Comparison of ENCODE assay signal across 24 cellular contexts in the genomic region with DNA sequence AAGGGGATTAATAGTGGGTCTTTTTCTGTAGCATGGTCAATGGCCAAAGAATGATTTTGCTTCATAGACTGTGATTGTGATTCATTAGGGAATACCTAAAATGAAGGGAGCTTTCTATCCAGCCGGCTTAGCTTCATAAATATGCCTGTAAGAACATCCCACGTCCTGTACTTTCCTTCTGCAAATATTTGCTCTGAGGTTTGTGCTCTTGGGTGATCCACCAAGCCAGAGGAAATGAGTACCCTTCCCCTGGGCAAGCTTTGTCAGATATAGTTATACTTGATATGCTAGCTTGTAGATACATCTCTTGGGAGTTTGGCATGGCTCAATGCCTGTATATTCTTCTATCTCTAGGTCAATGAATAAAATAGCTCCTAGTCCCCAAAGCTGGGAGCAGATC. TPM values are rescaled to one million over a fixed set of nuclear protein-coding genes. Genes with fewer than 3 reads are reported as not detected.
DNase-seq lines count a peak whose midpoint lies in the region; ATAC-seq and TF ChIP-seq lines count a peak whose summit lies in the region.
"Had no signal": no experiment of that assay in that cellular context is flagged by ENCODE, and none has a peak within 500 bp of the region (broad histone marks: within the 10 kb centered on the region; RNA-seq: fewer than 3 reads in every experiment).

No MANE protein-coding gene starts in this region.

- no peak for TF ChIP-seq RAD21 in SK-N-SH (IDR thresholded peaks at IDR 0.05; ENCODE audit: low read length)

- intact Hi-C loops in mammary epithelial cell (cut with micrococcal nuclease) (no loop called here), MCF 10A (cut with micrococcal nuclease) (no loop called here)

- peaks cover 15% of the 10 kb centered on the region for H3F3A ChIP-seq in SK-N-SH (replicated peaks; ENCODE audit: insufficient read depth)

- H3K36me3 ChIP-seq in mammary epithelial cell (ENCODE audit: insufficient read depth, low read length), result no peaks in the 10 kb centered on the region
- no peaks in the 10 kb centered on the region for H3K36me3 ChIP-seq in Karpas-422 (ENCODE audit: insufficient read depth, low read length)
- H3K36me3 ChIP-seq in SK-N-SH (replicated peaks in 1 of 2; ENCODE audit: control insufficient read depth in 1 of 2, insufficient read depth in 2 of 2, low read length in 1 of 2), result no peaks in the 10 kb centered on the region

- POLR2A ChIA-PET in MCF 10A (lab: Yijun Ruan, JAX), result interaction anchor here (0.6 to 2.8 kb wide), 3 partner anchors 10 to 200 kb away, joined by 3 to 13 read pairs (median 3); no protein-coding TSS in a partner anchor
- POLR2A ChIA-PET in SK-N-SH (lab: Yijun Ruan, JAX), result no interaction called here

- TF ChIP-seq EP300 in SK-N-SH (IDR thresholded peaks at IDR 0.05; ENCODE audit: borderline replicate concordance in 1 of 2, low read depth in 1 of 2, low read length in 1 of 2), result no peak

- H3K36me3 Mint-ChIP-seq in MCF 10A (ENCODE audit: insufficient read depth, unreplicated experiment), result no peaks in the 10 kb centered on the region
- H3K36me3 Mint-ChIP-seq: CD14-positive monocyte had no signal

- no peaks in the 10 kb centered on the region for H3K27me3 ChIP-seq in mammary epithelial cell (ENCODE audit: insufficient read depth, low read length)
- H3K27me3 ChIP-seq in Karpas-422 (ENCODE audit: low read length), result no peaks in the 10 kb centered on the region
- H3K27me3 ChIP-seq in SK-N-SH (ENCODE audit: insufficient read depth), result no peaks in the 10 kb centered on the region

- WGBS in mammary epithelial cell (ENCODE audit: low coverage, missing lambda C conversion rate), result 80% methylated on average over 2 of the region's 2 CpGs
- 37% methylated on average over 2 of the region's 2 CpGs for WGBS in SK-N-SH (ENCODE audit: low lambda C conversion rate)

- H3K79me2 ChIP-seq in mammary epithelial cell (ENCODE audit: insufficient read depth, low read length) (no peaks in the 10 kb centered on the region), Karpas-422 (ENCODE audit: low read length) (no peaks in the 10 kb centered on the region), SK-N-SH (ENCODE audit: insufficient read depth) (no peaks in the 10 kb centered on the region)

- no peaks in the 10 kb centered on the region for H3K9me3 ChIP-seq in mammary epithelial cell (replicated peaks; ENCODE audit: insufficient read depth, low read length)
- H3K9me3 ChIP-seq in Karpas-422 (ENCODE audit: low read length), result no peaks in the 10 kb centered on the region
- H3K9me3 ChIP-seq in SK-N-SH, result no peaks in the 10 kb centered on the region
- H3K9me3 ChIP-seq: Caco-2 had no signal

- BruUV-seq in mammary epithelial cell (replicated peaks; lab: Mats Ljungman, UMichigan) (no TSS peak), MCF 10A (replicated peaks; lab: Mats Ljungman, UMichigan) (no TSS peak)

- H4K20me1 ChIP-seq in mammary epithelial cell (ENCODE audit: insufficient read depth, low read length), result no peaks in the 10 kb centered on the region
- no peaks in the 10 kb centered on the region for H4K20me1 ChIP-seq in Karpas-422 (ENCODE audit: insufficient read depth, low read depth, low read length)
- no peaks in the 10 kb centered on the region for H4K20me1 ChIP-seq in SK-N-SH (ENCODE audit: insufficient read depth)

- H3K27ac ChIP-seq in mammary epithelial cell (ENCODE audit: insufficient read depth, low read depth, low read length), result no peak overlapping the region
- no peak overlapping the region for H3K27ac ChIP-seq in Karpas-422 (ENCODE audit: low read length)
- no peak overlapping the region for H3K27ac ChIP-seq in SK-N-SH (ENCODE audit: low read depth in 2 of 2, low read length in 1 of 2)
- H3K27ac ChIP-seq: HL-60 had no signal

- ATAC-seq in GM18873 (IDR thresholded peaks at IDR 0.05; ENCODE audit: low FRiP score, unreplicated experiment) (no peak), GM18909 (IDR thresholded peaks at IDR 0.05; ENCODE audit: poor library complexity, unreplicated experiment) (no peak)

- H3K4me2 ChIP-seq in mammary epithelial cell (ENCODE audit: insufficient read depth, low read depth, low read length) (no peak overlapping the region), Karpas-422 (ENCODE audit: low read depth, low read length, poor library complexity, severe bottlenecking) (no peak overlapping the region), SK-N-SH (no peak overlapping the region)

- dilution Hi-C loops in mammary epithelial cell (cut with HindIII; ENCODE audit: low sequenced_read_pairs), result no loop called here

- TF ChIP-seq CTCF in mammary epithelial cell (conservative IDR thresholded peaks at IDR 0.05 in 1 of 2, IDR thresholded peaks at IDR 0.05 in 1 of 2; ENCODE audit: extremely low read depth in 1 of 2, insufficient read depth in 1 of 2, low read depth in 1 of 2, low read length in 2 of 2) (no peak), MCF 10A (IDR thresholded peaks at IDR 0.05; ENCODE audit: unreplicated experiment) (no peak), SK-N-SH (IDR thresholded peaks at IDR 0.05) (no peak)

- no peaks in the 10 kb centered on the region for H3K9me2 ChIP-seq in Karpas-422 (replicated peaks; ENCODE audit: insufficient read depth, low read length)
- H3K9me2 ChIP-seq in SK-N-SH, result no peaks in the 10 kb centered on the region

- H3K4me3 Mint-ChIP-seq in MCF 10A (ENCODE audit: unreplicated experiment), result no peak overlapping the region
- H3K4me3 Mint-ChIP-seq: CD14-positive monocyte had no signal

- no peaks in the 10 kb centered on the region for H3K9me3 Mint-ChIP-seq in MCF 10A (ENCODE audit: unreplicated experiment)
- H3K9me3 Mint-ChIP-seq: CD14-positive monocyte had no signal

- CTCF ChIA-PET in mammary epithelial cell (lab: Charles Lee; ENCODE audit: low non-redundant PET), result no interaction called here
- CTCF ChIA-PET in MCF 10A (lab: Yijun Ruan, JAX), result interaction anchor here (0.6 to 1.8 kb wide), 4 partner anchors 13 to 296 kb away, joined by 4 to 6 read pairs (median 5); no protein-coding TSS in a partner anchor
- CTCF ChIA-PET in SK-N-SH (lab: Yijun Ruan, JAX), result interaction anchor here (1.1 kb wide), 1 partner anchor 295 kb away, joined by 3 read pairs; no protein-coding TSS in a partner anchor

- in situ Hi-C loops in mammary epithelial cell (cut with MboI; ENCODE audit: low sequenced_read_pairs in 2 of 2), result loop anchor here in 1 of 2 donors (10.0 kb wide), 1 partner anchor 107 kb away; no protein-coding TSS in a partner anchor

- H3K9ac ChIP-seq in mammary epithelial cell (ENCODE audit: insufficient read depth, low read length), result no peak overlapping the region
- H3K9ac ChIP-seq in Karpas-422 (ENCODE audit: low read length), result no peak overlapping the region
- H3K9ac ChIP-seq in SK-N-SH, result no peak overlapping the region

- no peak overlapping the region for H3K4me3 ChIP-seq in mammary epithelial cell (replicated peaks in 1 of 3; ENCODE audit: insufficient read depth in 1 of 3, low read depth in 2 of 3, low read length in 3 of 3)
- H3K4me3 ChIP-seq in Karpas-422 (ENCODE audit: low read length), result no peak overlapping the region
- H3K4me3 ChIP-seq in SK-N-SH (ENCODE audit: low read depth in 2 of 2, low read length in 1 of 2), result no peak overlapping the region

- H3K27me3 Mint-ChIP-seq in MCF 10A (ENCODE audit: insufficient read depth, unreplicated experiment), result no peaks in the 10 kb centered on the region

- peaks cover 13% of the 10 kb centered on the region for H3K4me1 Mint-ChIP-seq in MCF 10A (ENCODE audit: insufficient read depth, unreplicated experiment)

- H3K4me1 ChIP-seq in mammary epithelial cell (ENCODE audit: insufficient read depth, low read length) (peaks cover 9% of the 10 kb centered on the region), Karpas-422 (ENCODE audit: low read length) (peaks cover 6% of the 10 kb centered on the region), SK-N-SH (ENCODE audit: control insufficient read depth in 1 of 2, insufficient read depth in 2 of 2, low read depth in 1 of 2, low read length in 1 of 2) (peaks cover 0 to 5% of the 10 kb centered on the region in 2 experiments; a peak in 2 of 4 replicates)
- H3K4me1 ChIP-seq: Caco-2 had no signal

- no peak overlapping the region for H3K27ac Mint-ChIP-seq in MCF 10A (ENCODE audit: low read depth, unreplicated experiment)
- H3K27ac Mint-ChIP-seq: CD14-positive monocyte had no signal

- H2AFZ ChIP-seq in mammary epithelial cell (ENCODE audit: low read depth, low read length) (no peak overlapping the region), Karpas-422 (ENCODE audit: low read length) (no peak overlapping the region), SK-N-SH (ENCODE audit: low read depth) (no peak overlapping the region)

- DNase-seq in mammary epithelial cell (peak; percentile 9), MCF 10A (ENCODE audit: unreplicated experiment) (no peak), Karpas-422 (peak; percentile 16), SHP77 treated with DMSO at 0.1 percent for 48 hours (lab: John Stamatoyannopoulos, UW) (peak; percentile 66), SK-N-SH (no peak)
- DNase-seq: ACHN, Caco-2, DMS79, HCEC 1CT, IMR-90, MM.1S, NCI-H1105, NCI-H187, NCI-H2171 treated with DMSO at 0.1 percent for 48 hours, NCI-H446 treated with DMSO at 0.1 percent for 48 hours, NCI-H774, RPMI8226, SIG-M5, T-helper 1 cell, T-helper 9 cell had no signal

TF ChIP-seq in SK-N-SH, 30 proteins besides CTCF, POLR2A, EP300 and RAD21 (continues in another document):
- TF ChIP-seq FOXM1 (IDR thresholded peaks at IDR 0.05; ENCODE audit: low read depth) (no peak), SMC3 (IDR thresholded peaks at IDR 0.05; ENCODE audit: low read depth, low read length) (no peak)
- TF ChIP-seq, protein P1, sequence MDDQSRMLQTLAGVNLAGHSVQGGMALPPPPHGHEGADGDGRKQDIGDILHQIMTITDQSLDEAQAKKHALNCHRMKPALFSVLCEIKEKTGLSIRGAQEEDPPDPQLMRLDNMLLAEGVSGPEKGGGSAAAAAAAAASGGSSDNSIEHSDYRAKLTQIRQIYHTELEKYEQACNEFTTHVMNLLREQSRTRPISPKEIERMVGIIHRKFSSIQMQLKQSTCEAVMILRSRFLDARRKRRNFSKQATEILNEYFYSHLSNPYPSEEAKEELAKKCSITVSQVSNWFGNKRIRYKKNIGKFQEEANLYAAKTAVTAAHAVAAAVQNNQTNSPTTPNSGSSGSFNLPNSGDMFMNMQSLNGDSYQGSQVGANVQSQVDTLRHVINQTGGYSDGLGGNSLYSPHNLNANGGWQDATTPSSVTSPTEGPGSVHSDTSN (IDR thresholded peaks at IDR 0.05), result no peak

RNA-seq across cellular contexts. Expression of a gene that starts 28.2 kb away (rescaled TPM):
- total RNA-seq in mammary epithelial cell (1 to 10 TPM in 1 of 2 donors, not detected in 1; 1.2 TPM), MCF 10A (2022) (not detected in 2 replicates)
- polyA plus RNA-seq in mammary epithelial cell (0.01 TPM), SK-N-SH (2012; rRNA removed) (not detected in 2 replicates)
- polyA minus RNA-seq in mammary epithelial cell, result not detected
- total RNA-seq in Karpas-422 (2014; rRNA removed; shearing (Covaris generic); ENCODE audit: low replicate concordance), result 0.11 TPM in 1 of 2 replicates, not detected in the other
- polyA plus RNA-seq in SK-N-SH (2012; cell fraction: cytosol; rRNA removed), result 0.01 and 0.03 TPM in 2 replicates
- polyA plus RNA-seq in SK-N-SH (2012; cell fraction: nucleus; rRNA removed), result not detected in 2 replicates
- total RNA-seq: IMR-90 had no signal
- polyA plus RNA-seq: CD14-positive monocyte, IMR-90 had no signal

RNA-seq across cellular contexts. Expression of a gene that starts 51.0 kb away (rescaled TPM):
- total RNA-seq in mammary epithelial cell (not detected), MCF 10A (2022) (not detected in 2 replicates)
- polyA plus RNA-seq in mammary epithelial cell (not detected), SK-N-SH (2012; rRNA removed) (not detected in 2 replicates)
- polyA minus RNA-seq in mammary epithelial cell, result not detected
- total RNA-seq in Karpas-422 (2014; rRNA removed; shearing (Covaris generic); ENCODE audit: low replicate concordance), result not detected in 2 replicates
- polyA plus RNA-seq in SK-N-SH (2012; cell fraction: cytosol; rRNA removed), result not detected in 2 replicates
- not detected in 2 replicates for polyA plus RNA-seq in SK-N-SH (2012; cell fraction: nucleus; rRNA removed)
- total RNA-seq: Caco-2, IMR-90 had no signal
- polyA plus RNA-seq: CD14-positive monocyte, IMR-90 had no signal

Comparison
In these comparisons a context has a peak if more than half of its experiments do, and no peak if none do; other contexts are left out.
1. DNase-seq: peak in mammary epithelial cell (single experiment), Karpas-422 (single experiment) and SHP77 treated with DMSO at 0.1 percent for 48 hours (single experiment); none in MCF 10A (single experiment) and SK-N-SH (single experiment).